36 cellular contexts compared by ENCODE assay signal in genomic region chr4:96194993-96195392, GRCh38.
"Had no signal": no experiment of that assay in that cellular context is flagged by ENCODE, and none has a peak within 500 bp of the region (broad histone marks: within the 10 kb centered on the region; RNA-seq: fewer than 3 reads in every experiment).

No MANE protein-coding gene starts in this region.

- H3K79me2 ChIP-seq: hepatocyte had no signal

- H3K9me3 Mint-ChIP-seq: activated T-cell treated with anti-CD3 and anti-CD28 coated beads, Interleukin-2, amount 50 U/mL, for 24 hours; T-helper 1 cell treated with Interleukin-12 subunit alpha and Interleukin-12 subunit beta and Interleukin-4 antibody, amounts not matched to agents 30 μg/mL and 1 μg/mL, for 36 hours had no signal

- H3K27me3 Mint-ChIP-seq: activated CD4-positive, alpha-beta memory T cell treated with anti-CD3 and anti-CD28 coated beads for 36 hours; activated naive CD4-positive, alpha-beta T cell treated with anti-CD3 and anti-CD28 coated beads, Interleukin-2, amount 10 ng/mL, durations not matched to agents 7 days and 5 days; activated naive CD8-positive, alpha-beta T cell treated with anti-CD3 and anti-CD28 coated beads, Interleukin-2, amount 10 ng/mL, durations not matched to agents 7 days and 5 days; activated T-cell treated with anti-CD3 and anti-CD28 coated beads, Interleukin-2, amount 50 U/mL, for 24 hours; progenitor cell of endocrine pancreas; stimulated activated memory B cell treated with anti-CD40 and anti-IgM and Interleukin-4, amounts not matched to agents 10 μg/mL and 1 μg/mL and 100 μg/mL, for 72 hours had no signal

- H3K4me3 ChIP-seq: body of pancreas, cardiac muscle cell, colonic mucosa, gastroesophageal sphincter, hepatocyte, ovary, sigmoid colon, smooth muscle cell, suprapubic skin, tibial artery had no signal

- H3K36me3 Mint-ChIP-seq: activated CD4-positive, alpha-beta memory T cell treated with anti-CD3 and anti-CD28 coated beads for 36 hours; activated naive CD4-positive, alpha-beta T cell treated with anti-CD3 and anti-CD28 coated beads, Interleukin-2, amount 10 ng/mL, durations not matched to agents 7 days and 5 days; activated naive CD8-positive, alpha-beta T cell treated with anti-CD3 and anti-CD28 coated beads, Interleukin-2, amount 10 ng/mL, durations not matched to agents 7 days and 5 days; stimulated activated memory B cell treated with anti-CD40 and anti-IgM and Interleukin-4, amounts not matched to agents 10 μg/mL and 1 μg/mL and 100 μg/mL, for 72 hours had no signal

- FAIRE-seq: keratinocyte, TTC549 had no signal

- H3K4me2 ChIP-seq: hepatocyte, smooth muscle cell had no signal

- H3K4me1 Mint-ChIP-seq: activated naive CD4-positive, alpha-beta T cell treated with anti-CD3 and anti-CD28 coated beads, Interleukin-2, amount 10 ng/mL, durations not matched to agents 7 days and 5 days; activated naive CD8-positive, alpha-beta T cell treated with anti-CD3 and anti-CD28 coated beads, Interleukin-2, amount 10 ng/mL, durations not matched to agents 7 days and 5 days; nephron; stimulated activated memory B cell treated with anti-CD40 and anti-IgM and Interleukin-4, amounts not matched to agents 10 μg/mL and 1 μg/mL and 100 μg/mL, for 72 hours had no signal

- H3K36me3 ChIP-seq: cardiac muscle cell, colonic mucosa, gastroesophageal sphincter, neutrophil, ovary, sigmoid colon, suprapubic skin, tibial artery had no signal

- H3K9me3 ChIP-seq: body of pancreas, colonic mucosa, gastroesophageal sphincter, neutrophil, ovary, sigmoid colon, suprapubic skin, tibial artery had no signal

- H3K27ac ChIP-seq: body of pancreas, cardiac muscle cell, colonic mucosa, gastroesophageal sphincter, hepatocyte, neutrophil, ovary, sigmoid colon, suprapubic skin, tibial artery, VCaP had no signal

- H2AFZ ChIP-seq: hepatocyte had no signal

- H3K27me3 ChIP-seq: body of pancreas, cardiac muscle cell, colonic mucosa, gastroesophageal sphincter, hepatocyte, neutrophil, ovary, sigmoid colon, suprapubic skin, tibial artery had no signal

- H3K4me1 ChIP-seq: body of pancreas, colonic mucosa, gastroesophageal sphincter, sigmoid colon, suprapubic skin, tibial artery had no signal

- ATAC-seq: activated CD4-positive, CD25-positive, alpha-beta regulatory T cell treated with anti-CD3 and anti-CD28 coated beads, Interleukin-2, amount 50 U/mL, for 24 hours; body of pancreas; gastroesophageal sphincter; left colon; stimulated activated memory B cell treated with anti-CD40 and anti-IgM and Interleukin-4, amounts not matched to agents 10 μg/mL and 1 μg/mL and 100 μg/mL, for 72 hours had no signal

- H3K4me3 Mint-ChIP-seq: activated CD4-positive, alpha-beta memory T cell treated with anti-CD3 and anti-CD28 coated beads for 36 hours; activated naive CD4-positive, alpha-beta T cell treated with anti-CD3 and anti-CD28 coated beads, Interleukin-2, amount 10 ng/mL, durations not matched to agents 7 days and 5 days; activated naive CD8-positive, alpha-beta T cell treated with anti-CD3 and anti-CD28 coated beads, Interleukin-2, amount 10 ng/mL, durations not matched to agents 7 days and 5 days; activated T-cell treated with anti-CD3 and anti-CD28 coated beads, Interleukin-2, amount 50 U/mL, for 24 hours; nephron; stimulated activated memory B cell treated with anti-CD40 and anti-IgM and Interleukin-4, amounts not matched to agents 10 μg/mL and 1 μg/mL and 100 μg/mL, for 72 hours; T-helper 1 cell treated with Interleukin-12 subunit alpha and Interleukin-12 subunit beta and Interleukin-4 antibody, amounts not matched to agents 30 μg/mL and 1 μg/mL, for 36 hours had no signal

- H3K27ac Mint-ChIP-seq: activated CD4-positive, alpha-beta memory T cell treated with anti-CD3 and anti-CD28 coated beads for 36 hours; activated naive CD4-positive, alpha-beta T cell treated with anti-CD3 and anti-CD28 coated beads, Interleukin-2, amount 10 ng/mL, durations not matched to agents 7 days and 5 days; activated naive CD8-positive, alpha-beta T cell treated with anti-CD3 and anti-CD28 coated beads, Interleukin-2, amount 10 ng/mL, durations not matched to agents 7 days and 5 days; activated T-cell treated with anti-CD3 and anti-CD28 coated beads, Interleukin-2, amount 50 U/mL, for 24 hours; nephron; progenitor cell of endocrine pancreas; stimulated activated memory B cell treated with anti-CD40 and anti-IgM and Interleukin-4, amounts not matched to agents 10 μg/mL and 1 μg/mL and 100 μg/mL, for 72 hours; T-helper 1 cell treated with Interleukin-12 subunit alpha and Interleukin-12 subunit beta and Interleukin-4 antibody, amounts not matched to agents 30 μg/mL and 1 μg/mL, for 36 hours had no signal

- DNase-seq: activated CD4-positive, alpha-beta memory T cell treated with anti-CD3 and anti-CD28 coated beads for 36 hours; activated CD4-positive, alpha-beta T cell treated with anti-CD3 and anti-CD28 coated beads for 48 hours; activated CD8-positive, alpha-beta memory T cell treated with anti-CD3 and anti-CD28 coated beads, Interleukin-2, amount 50 U/mL, for 48 hours; activated gamma-delta T cell; activated naive CD4-positive, alpha-beta T cell treated with anti-CD3 and anti-CD28 coated beads, Interleukin-2, amount 10 ng/mL, durations not matched to agents 7 days and 5 days; activated naive CD8-positive, alpha-beta T cell treated with anti-CD3 and anti-CD28 coated beads, Interleukin-2, amount 10 ng/mL, durations not matched to agents 7 days and 5 days; activated T-cell treated with anti-CD3 and anti-CD28 coated beads, Interleukin-2, amount 50 U/mL, for 24 hours; amniotic stem cell; body of pancreas; cerebellar nuclear complex; colonic mucosa; effector CD8-positive, alpha-beta T cell; left colon; mesenchymal stem cell; ovary; retina; sigmoid colon; stimulated activated CD4-positive, alpha-beta T cell treated with anti-CD3 and anti-CD28 coated beads, Interleukin-1b, Interleukin-23, amount 100 ng/mL, for 48 hours; stimulated activated CD4-positive, alpha-beta T cell treated with anti-CD3 and anti-CD28 coated beads, Interleukin-4, amount 100 ng/mL, for 4 hours; stimulated activated CD8-positive, alpha-beta memory T cell treated with anti-CD3 and anti-CD28 coated beads, Interleukin-4, amount 100 ng/mL, for 48 hours; T-helper 9 cell; tibial artery had no signal
